15 cellular contexts compared by ENCODE assay signal in the genomic region with DNA sequence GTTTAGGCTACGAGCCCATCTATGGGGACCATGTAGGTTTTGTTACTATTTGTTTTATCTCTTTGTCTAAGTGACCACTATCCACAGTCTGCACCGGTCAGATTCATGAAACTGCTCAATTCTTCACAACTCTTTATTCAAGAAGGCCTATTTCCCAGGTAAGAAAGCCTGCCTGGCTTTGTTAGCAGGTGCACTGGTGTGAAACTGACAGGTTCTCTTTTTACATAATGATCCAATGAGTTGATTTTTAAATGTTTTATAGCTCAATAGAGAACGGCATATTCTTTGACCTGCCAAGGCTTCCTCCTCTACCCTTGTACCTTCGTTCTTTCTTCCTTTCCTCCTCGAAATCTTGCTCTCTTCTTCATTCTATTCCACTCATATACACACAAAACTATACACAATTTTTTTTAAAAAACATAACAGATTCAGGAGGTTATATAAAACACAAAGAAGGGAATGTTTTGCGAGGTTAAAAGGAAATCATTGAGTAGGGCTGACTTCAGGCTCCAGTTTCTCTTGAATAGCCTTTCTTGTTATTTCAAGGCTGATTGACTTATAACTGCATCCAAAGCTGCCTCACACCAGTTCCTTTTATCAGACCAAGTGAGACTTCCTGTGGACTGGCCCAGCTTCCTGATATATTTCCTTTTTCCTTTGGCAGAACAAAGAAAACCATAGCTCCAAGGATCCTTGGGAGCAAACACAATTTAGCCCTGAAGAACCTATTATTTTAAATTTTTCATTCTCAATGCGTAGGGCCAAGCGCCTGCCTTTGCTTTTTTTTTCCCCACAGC. TPM values are rescaled to one million over a fixed set of nuclear protein-coding genes. Genes with fewer than 3 reads are reported as not detected.
A peak's percentile ranks its signal among the peaks of the same experiment; 100 is the strongest.
DNase-seq lines count a peak whose midpoint lies in the region; ATAC-seq and TF ChIP-seq lines count a peak whose summit lies in the region.
"Had no signal": no experiment of that assay in that cellular context is flagged by ENCODE, and none has a peak within 500 bp of the region (broad histone marks: within the 10 kb centered on the region; RNA-seq: fewer than 3 reads in every experiment).

No MANE protein-coding gene starts in this region.

- in situ Hi-C loops in ACHN (cut with HindIII; ENCODE audit: low pct_ligation_motif_present, low pct_unique_long_range_greater_than_20kb, low sequenced_read_pairs) = no loop called here

- H3K4me3 ChIP-seq in BLaER1 = peak overlapping the region; percentile 33
- H3K4me3 ChIP-seq in lower lobe of right lung = peak overlapping the region; percentile 4
- no peak overlapping the region for H3K4me3 ChIP-seq in Karpas-422 (ENCODE audit: low read length)

- peaks cover 94% of the 10 kb centered on the region for H3K36me3 ChIP-seq in BLaER1
- no peaks in the 10 kb centered on the region for H3K36me3 ChIP-seq in lower lobe of right lung
- H3K36me3 ChIP-seq in Karpas-422 (ENCODE audit: insufficient read depth, low read length) = no peaks in the 10 kb centered on the region

- no peak overlapping the region for H2AFZ ChIP-seq in Karpas-422 (ENCODE audit: low read length)

- peaks cover 19% of the 10 kb centered on the region; the same call in 1 of the 2 replicates for H3K9me3 ChIP-seq in BLaER1
- H3K9me3 ChIP-seq in lower lobe of right lung = no peaks in the 10 kb centered on the region
- no peaks in the 10 kb centered on the region for H3K9me3 ChIP-seq in Karpas-422 (ENCODE audit: low read length)

- no peaks in the 10 kb centered on the region for H3K9me3 Mint-ChIP-seq in activated CD8-positive, alpha-beta T cell treated with anti-CD3 and anti-CD28 coated beads, Interleukin-2, amount 10 ng/mL, durations not matched to agents 7 days and 5 days (ENCODE audit: insufficient read depth)

- POLR2A ChIA-PET in activated CD8-positive, alpha-beta T cell treated with anti-CD3 and anti-CD28 coated beads, Interleukin-2, amount 10 ng/mL, durations not matched to agents 7 days and 5 days (lab: Charles Lee) = interaction anchor here (1.1 to 3.1 kb wide), 5 partner anchors 10 to 17 kb away, joined by 3 to 9 read pairs (median 4); a partner anchor contains a TSS

- no peak for TF ChIP-seq CTCF in lower lobe of right lung (IDR thresholded peaks at IDR 0.05)

- DNase-seq in GDM1 (lab: John Stamatoyannopoulos, UW) (peak; percentile 51), lower lobe of right lung (no peak), Karpas-422 (no peak), ACHN (no peak), hepatic stellate cell (ENCODE audit: low spot score) (no peak)
- no peak for DNase-seq in activated CD8-positive, alpha-beta T cell treated with anti-CD3 and anti-CD28 coated beads, Interleukin-2, amount 10 ng/mL, durations not matched to agents 7 days and 5 days
- DNase-seq: C1 segment of cervical spinal cord, cerebellar nuclear complex, erythroblast, NCI-H1092, NCI-H2227 treated with DMSO at 0.1 percent for 48 hours, OCI-M1 had no signal

- peaks cover 95% of the 10 kb centered on the region for H3K36me3 Mint-ChIP-seq in activated CD8-positive, alpha-beta T cell treated with anti-CD3 and anti-CD28 coated beads, Interleukin-2, amount 10 ng/mL, durations not matched to agents 7 days and 5 days (ENCODE audit: low read depth)

- H3K27ac ChIP-seq in BLaER1 (0 out of 2 replicates have a peak overlapping the region, but pooled peaks have one; percentile 24), lower lobe of right lung (peak overlapping the region; percentile 58), Karpas-422 (ENCODE audit: low read length) (no peak overlapping the region)

- peaks cover 87% of the 10 kb centered on the region for H3K4me1 Mint-ChIP-seq in activated CD8-positive, alpha-beta T cell treated with anti-CD3 and anti-CD28 coated beads, Interleukin-2, amount 10 ng/mL, durations not matched to agents 7 days and 5 days (ENCODE audit: low read depth)

- H3K4me3 Mint-ChIP-seq in activated CD8-positive, alpha-beta T cell treated with anti-CD3 and anti-CD28 coated beads, Interleukin-2, amount 10 ng/mL, durations not matched to agents 7 days and 5 days = no peak overlapping the region

- no peaks in the 10 kb centered on the region for H3K79me2 ChIP-seq in Karpas-422 (ENCODE audit: low read length)

- CTCF ChIA-PET in activated CD8-positive, alpha-beta T cell treated with anti-CD3 and anti-CD28 coated beads, Interleukin-2, amount 10 ng/mL, durations not matched to agents 7 days and 5 days (lab: Charles Lee) = interaction anchor here (0.9 to 2.9 kb wide), 9 partner anchors 8 to 415 kb away, joined by 3 to 10 read pairs (median 5); no protein-coding TSS in a partner anchor

- no peaks in the 10 kb centered on the region for H3K27me3 Mint-ChIP-seq in activated CD8-positive, alpha-beta T cell treated with anti-CD3 and anti-CD28 coated beads, Interleukin-2, amount 10 ng/mL, durations not matched to agents 7 days and 5 days (ENCODE audit: low read depth)

- H4K20me1 ChIP-seq in BLaER1 (peaks cover 100% of the 10 kb centered on the region), Karpas-422 (ENCODE audit: insufficient read depth, low read depth, low read length) (no peaks in the 10 kb centered on the region)

- peak overlapping the region; percentile 89 for H3K4me2 ChIP-seq in BLaER1
- H3K4me2 ChIP-seq in Karpas-422 (ENCODE audit: low read depth, low read length, poor library complexity, severe bottlenecking) = no peak overlapping the region

- H3K4me1 ChIP-seq in BLaER1 = peaks cover 100% of the 10 kb centered on the region
- peaks cover 87% of the 10 kb centered on the region for H3K4me1 ChIP-seq in lower lobe of right lung
- no peaks in the 10 kb centered on the region for H3K4me1 ChIP-seq in Karpas-422 (ENCODE audit: low read length)

- H3K27me3 ChIP-seq in BLaER1 = no peaks in the 10 kb centered on the region
- H3K27me3 ChIP-seq in lower lobe of right lung (ENCODE audit: low read depth) = no peaks in the 10 kb centered on the region
- no peaks in the 10 kb centered on the region for H3K27me3 ChIP-seq in Karpas-422 (ENCODE audit: low read length)

- intact Hi-C loops in lower lobe of right lung (cut with DNase I) = no loop called here

- H3K9me2 ChIP-seq in Karpas-422 (replicated peaks; ENCODE audit: insufficient read depth, low read length) = no peaks in the 10 kb centered on the region

- ATAC-seq in activated CD8-positive, alpha-beta T cell treated with anti-CD3 and anti-CD28 coated beads, Interleukin-2, amount 10 ng/mL, durations not matched to agents 7 days and 5 days = no peak
- ATAC-seq in lower lobe of right lung (peak in 1 of 2 donors; percentile 31), HG02798 (IDR thresholded peaks at IDR 0.05; ENCODE audit: poor library complexity, unreplicated experiment) (no peak)

- peak overlapping the region; percentile 48 for H3K27ac Mint-ChIP-seq in activated CD8-positive, alpha-beta T cell treated with anti-CD3 and anti-CD28 coated beads, Interleukin-2, amount 10 ng/mL, durations not matched to agents 7 days and 5 days

- H3K9ac ChIP-seq in BLaER1 = 0 out of 2 replicates have a peak overlapping the region, but pooled peaks have one; percentile 17
- H3K9ac ChIP-seq in Karpas-422 (ENCODE audit: low read length) = no peak overlapping the region

RNA-seq across cellular contexts. Expression of a gene that starts 11.4 kb away (rescaled TPM):
- total RNA-seq in activated CD8-positive, alpha-beta T cell treated with anti-CD3 and anti-CD28 coated beads, Interleukin-2, amount 10 ng/mL, durations not matched to agents 7 days and 5 days = 10 to 100 TPM; 83.4 to 93.4 TPM
- total RNA-seq in lower lobe of right lung = 64.2 TPM
- 2.6 and 9.4 TPM in 2 replicates for total RNA-seq in Karpas-422 (2014; rRNA removed; shearing (Covaris generic); ENCODE audit: low replicate concordance)
- total RNA-seq: HT-29 had no signal
